In the genomic region with DNA sequence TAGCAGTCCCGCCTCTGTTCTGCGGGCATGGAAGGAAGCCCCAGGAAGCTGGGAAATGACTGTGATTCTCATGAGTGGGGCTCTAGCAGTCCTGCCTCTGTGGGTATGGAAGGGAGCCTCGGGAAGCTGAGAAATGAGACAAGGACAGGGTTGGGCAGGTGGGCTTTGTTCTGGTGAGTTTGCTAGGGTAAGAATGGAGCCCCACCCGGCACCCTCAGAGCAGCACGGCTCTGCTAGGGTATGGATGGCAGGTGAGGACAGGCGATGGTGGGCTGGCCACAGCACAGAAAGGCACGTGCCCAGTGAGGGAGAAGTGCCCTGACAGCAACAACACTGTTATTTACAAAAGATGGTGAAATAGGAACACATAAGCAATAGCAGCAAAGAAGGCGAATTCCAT, we compare ENCODE assay signal across 17 cellular contexts. TPM values are rescaled to one million over a fixed set of nuclear protein-coding genes. Genes with fewer than 3 reads are reported as not detected.
DNase-seq lines count a peak whose midpoint lies in the region; ATAC-seq and TF ChIP-seq lines count a peak whose summit lies in the region.
"Had no signal": no experiment of that assay in that cellular context is flagged by ENCODE, and none has a peak within 500 bp of the region (broad histone marks: within the 10 kb centered on the region; RNA-seq: fewer than 3 reads in every experiment).

No MANE protein-coding gene starts in this region.

- CTCF ChIA-PET in activated CD8-positive, alpha-beta T cell treated with anti-CD3 and anti-CD28 coated beads for 36 hours (lab: Charles Lee) = no interaction called here

- H3K4me3 Mint-ChIP-seq in mesothelial cell of epicardium = no peak overlapping the region
- no peak overlapping the region for H3K4me3 Mint-ChIP-seq in activated CD8-positive, alpha-beta T cell treated with anti-CD3 and anti-CD28 coated beads for 36 hours
- H3K4me3 Mint-ChIP-seq: CD8-positive, alpha-beta T cell had no signal

- H3K4me1 ChIP-seq in right cardiac atrium (ENCODE audit: control insufficient read depth, insufficient read depth, low read length) = peaks cover 6% of the 10 kb centered on the region
- H3K4me1 ChIP-seq in gastrocnemius medialis = peaks cover 97% of the 10 kb centered on the region in 2 donors
- peaks cover 8% of the 10 kb centered on the region for H3K4me1 ChIP-seq in effector memory CD4-positive, alpha-beta T cell (ENCODE audit: control insufficient read depth, insufficient read depth, low read length, poor library complexity, severe bottlenecking)

- H3K9me3 ChIP-seq in right cardiac atrium (ENCODE audit: control insufficient read depth, low read length) (no peaks in the 10 kb centered on the region), gastrocnemius medialis (no peaks in the 10 kb centered on the region)
- H3K9me3 ChIP-seq in effector memory CD4-positive, alpha-beta T cell (ENCODE audit: control insufficient read depth, low read length) = no peaks in the 10 kb centered on the region
- H3K9me3 ChIP-seq: Peyer's patch had no signal

- ATAC-seq in right cardiac atrium (no peak), gastrocnemius medialis (no peak)
- no peak for ATAC-seq in activated CD8-positive, alpha-beta T cell treated with anti-CD3 and anti-CD28 coated beads for 36 hours
- ATAC-seq: CD8-positive, alpha-beta T cell had no signal

- H3K27ac Mint-ChIP-seq in mesothelial cell of epicardium = peak overlapping the region; percentile 5
- no peak overlapping the region for H3K27ac Mint-ChIP-seq in activated CD8-positive, alpha-beta T cell treated with anti-CD3 and anti-CD28 coated beads for 36 hours
- H3K27ac Mint-ChIP-seq: CD8-positive, alpha-beta T cell had no signal

- 85% methylated on average over 8 of the region's 8 CpGs for WGBS in right cardiac atrium

- H3K27ac ChIP-seq in right cardiac atrium (ENCODE audit: low read length) (peak overlapping the region; percentile 28), gastrocnemius medialis (peak overlapping the region; percentile 95 to 96 (median 96))
- H3K27ac ChIP-seq in effector memory CD4-positive, alpha-beta T cell (ENCODE audit: insufficient read depth, low read length, poor library complexity, severe bottlenecking) = no peak overlapping the region
- H3K27ac ChIP-seq: Peyer's patch had no signal

- H3K4me1 Mint-ChIP-seq in mesothelial cell of epicardium = peaks cover 42% of the 10 kb centered on the region
- peaks cover 7% of the 10 kb centered on the region for H3K4me1 Mint-ChIP-seq in activated CD8-positive, alpha-beta T cell treated with anti-CD3 and anti-CD28 coated beads for 36 hours (ENCODE audit: low read depth)

- H3K36me3 ChIP-seq in gastrocnemius medialis = no peaks in the 10 kb centered on the region
- no peaks in the 10 kb centered on the region for H3K36me3 ChIP-seq in effector memory CD4-positive, alpha-beta T cell (ENCODE audit: control insufficient read depth, insufficient read depth, low read length)
- H3K36me3 ChIP-seq: Peyer's patch had no signal

- no peaks in the 10 kb centered on the region for H3K36me3 Mint-ChIP-seq in mesothelial cell of epicardium
- H3K36me3 Mint-ChIP-seq in activated CD8-positive, alpha-beta T cell treated with anti-CD3 and anti-CD28 coated beads for 36 hours (ENCODE audit: low read depth) = no peaks in the 10 kb centered on the region
- H3K36me3 Mint-ChIP-seq: CD8-positive, alpha-beta T cell had no signal

- POLR2A ChIA-PET in activated CD8-positive, alpha-beta T cell treated with anti-CD3 and anti-CD28 coated beads for 36 hours (lab: Charles Lee) = no interaction called here

- in situ Hi-C loops in gastrocnemius medialis (cut with MboI; ENCODE audit: low sequenced_read_pairs in 4 of 4) = no loop called here

- H3K27me3 ChIP-seq in right cardiac atrium (ENCODE audit: control insufficient read depth, insufficient read depth) (no peaks in the 10 kb centered on the region), gastrocnemius medialis (no peaks in the 10 kb centered on the region)
- H3K27me3 ChIP-seq in effector memory CD4-positive, alpha-beta T cell (replicated peaks; ENCODE audit: control insufficient read depth, insufficient read depth, low read length, poor library complexity, severe bottlenecking) = no peaks in the 10 kb centered on the region
- H3K27me3 ChIP-seq: Peyer's patch had no signal

- TF ChIP-seq CTCF in mesothelial cell of epicardium (IDR thresholded peaks at IDR 0.05; ENCODE audit: unreplicated experiment) (no peak), gastrocnemius medialis (IDR thresholded peaks at IDR 0.05 in 4 of 5, conservative IDR thresholded peaks at IDR 0.05 in 1 of 5) (no peak)
- no peak for TF ChIP-seq CTCF in activated CD8-positive, alpha-beta T cell treated with anti-CD3 and anti-CD28 coated beads for 36 hours (IDR thresholded peaks at IDR 0.05)

- no peak for DNase-seq in right cardiac atrium
- DNase-seq in cardiac septum (ENCODE audit: low spot score) = no peak
- no peak for DNase-seq in mesothelial cell of epicardium (ENCODE audit: low spot score in 2 of 2, unreplicated experiment in 2 of 2)
- DNase-seq in gastrocnemius medialis = no peak
- no peak for DNase-seq in effector memory CD4-positive, alpha-beta T cell
- DNase-seq in activated CD8-positive, alpha-beta T cell treated with anti-CD3 and anti-CD28 coated beads for 36 hours = no peak
- DNase-seq in DMS79 (lab: John Stamatoyannopoulos, UW) = no peak
- DNase-seq: CD8-positive, alpha-beta T cell; DMS53; MM.1S; NCI-H1092 treated with DMSO at 0.1 percent for 48 hours; NCI-H146; NCI-H2081; NCI-H2171 treated with DMSO at 0.1 percent for 48 hours; NCI-H446; Peyer's patch; Right ventricle myocardium superior had no signal

- intact Hi-C loops in right cardiac atrium (cut with DNase I) = loop anchor here in 1 of 4 donors (5.0 to 10.0 kb wide), 2 partner anchors 37 to 250 kb away; partner anchors contain the start of gene SVIL
- intact Hi-C loops in cardiac septum (cut with DNase I) = loop anchor here (5.0 kb wide), 2 partner anchors 37 to 142 kb away; partner anchors contain the start of gene SVIL
- intact Hi-C loops in gastrocnemius medialis (cut with DNase I; ENCODE audit: low total_unique reads) = loop anchor here (5.0 kb wide), 2 partner anchors 137 to 1387 kb away; no protein-coding TSS in a partner anchor
- intact Hi-C loops in activated CD8-positive, alpha-beta T cell treated with anti-CD3 and anti-CD28 coated beads for 36 hours (cut with micrococcal nuclease) = no loop called here

- no peak for TF ChIP-seq POLR2A in gastrocnemius medialis (IDR thresholded peaks at IDR 0.05)

- H3K27me3 Mint-ChIP-seq in mesothelial cell of epicardium (ENCODE audit: low read depth) = no peaks in the 10 kb centered on the region
- no peaks in the 10 kb centered on the region for H3K27me3 Mint-ChIP-seq in activated CD8-positive, alpha-beta T cell treated with anti-CD3 and anti-CD28 coated beads for 36 hours

- no peaks in the 10 kb centered on the region for H3K9me3 Mint-ChIP-seq in mesothelial cell of epicardium
- no peaks in the 10 kb centered on the region for H3K9me3 Mint-ChIP-seq in activated CD8-positive, alpha-beta T cell treated with anti-CD3 and anti-CD28 coated beads for 36 hours
- H3K9me3 Mint-ChIP-seq: CD8-positive, alpha-beta T cell had no signal

- H3K4me3 ChIP-seq in right cardiac atrium (ENCODE audit: low read length) (no peak overlapping the region), gastrocnemius medialis (no peak overlapping the region)
- H3K4me3 ChIP-seq in effector memory CD4-positive, alpha-beta T cell (ENCODE audit: insufficient read depth, low read depth, low read length, poor library complexity, severe bottlenecking) = no peak overlapping the region
- H3K4me3 ChIP-seq: Peyer's patch had no signal

RNA-seq across cellular contexts. Expression of gene SVIL, which starts 39.6 kb away (rescaled TPM):
- total RNA-seq in right cardiac atrium = 100 to 1,000 TPM; 254 to 374 (median 287) TPM
- 106 TPM for polyA plus RNA-seq in right cardiac atrium
- total RNA-seq in cardiac septum = 518 TPM
- 281 to 302 TPM (median 293 TPM) in 3 replicates for total RNA-seq in mesothelial cell of epicardium
- 1,000 to 10,000 TPM; 1,040 to 1,354 (median 1,121) TPM for total RNA-seq in gastrocnemius medialis
- total RNA-seq in activated CD8-positive, alpha-beta T cell treated with anti-CD3 and anti-CD28 coated beads for 36 hours = 1 to 10 TPM; 7.9 to 8.9 TPM

Comparison
In these comparisons a context has a peak if more than half of its experiments do, and no peak if none do; other contexts are left out.
1. RNA of gene SVIL, which starts 39.6 kb away (total RNA-seq): 1,040 to 1,354 TPM in gastrocnemius medialis, 518 TPM in cardiac septum (single experiment), 254 to 374 TPM in right cardiac atrium and 281 to 302 TPM in mesothelial cell of epicardium; 7.9 to 8.9 TPM in activated CD8-positive, alpha-beta T cell treated with anti-CD3 and anti-CD28 coated beads for 36 hours; every median in the first group is over 10 times any median in the second.